Comparison of ENCODE assay signal across 8 cellular contexts in genomic region chr5:65926276-65926761, GRCh38.
DNase-seq lines count a peak whose midpoint lies in the region; ATAC-seq and TF ChIP-seq lines count a peak whose summit lies in the region.

A gene with protein sequence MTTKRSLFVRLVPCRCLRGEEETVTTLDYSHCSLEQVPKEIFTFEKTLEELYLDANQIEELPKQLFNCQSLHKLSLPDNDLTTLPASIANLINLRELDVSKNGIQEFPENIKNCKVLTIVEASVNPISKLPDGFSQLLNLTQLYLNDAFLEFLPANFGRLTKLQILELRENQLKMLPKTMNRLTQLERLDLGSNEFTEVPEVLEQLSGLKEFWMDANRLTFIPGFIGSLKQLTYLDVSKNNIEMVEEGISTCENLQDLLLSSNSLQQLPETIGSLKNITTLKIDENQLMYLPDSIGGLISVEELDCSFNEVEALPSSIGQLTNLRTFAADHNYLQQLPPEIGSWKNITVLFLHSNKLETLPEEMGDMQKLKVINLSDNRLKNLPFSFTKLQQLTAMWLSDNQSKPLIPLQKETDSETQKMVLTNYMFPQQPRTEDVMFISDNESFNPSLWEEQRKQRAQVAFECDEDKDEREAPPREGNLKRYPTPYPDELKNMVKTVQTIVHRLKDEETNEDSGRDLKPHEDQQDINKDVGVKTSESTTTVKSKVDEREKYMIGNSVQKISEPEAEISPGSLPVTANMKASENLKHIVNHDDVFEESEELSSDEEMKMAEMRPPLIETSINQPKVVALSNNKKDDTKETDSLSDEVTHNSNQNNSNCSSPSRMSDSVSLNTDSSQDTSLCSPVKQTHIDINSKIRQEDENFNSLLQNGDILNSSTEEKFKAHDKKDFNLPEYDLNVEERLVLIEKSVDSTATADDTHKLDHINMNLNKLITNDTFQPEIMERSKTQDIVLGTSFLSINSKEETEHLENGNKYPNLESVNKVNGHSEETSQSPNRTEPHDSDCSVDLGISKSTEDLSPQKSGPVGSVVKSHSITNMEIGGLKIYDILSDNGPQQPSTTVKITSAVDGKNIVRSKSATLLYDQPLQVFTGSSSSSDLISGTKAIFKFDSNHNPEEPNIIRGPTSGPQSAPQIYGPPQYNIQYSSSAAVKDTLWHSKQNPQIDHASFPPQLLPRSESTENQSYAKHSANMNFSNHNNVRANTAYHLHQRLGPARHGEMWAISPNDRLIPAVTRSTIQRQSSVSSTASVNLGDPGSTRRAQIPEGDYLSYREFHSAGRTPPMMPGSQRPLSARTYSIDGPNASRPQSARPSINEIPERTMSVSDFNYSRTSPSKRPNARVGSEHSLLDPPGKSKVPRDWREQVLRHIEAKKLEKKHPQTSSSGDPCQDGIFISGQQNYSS (N-terminal part only) (plus strand): TSS chr5:65926575. CDS start chr5:65992719, 66,144 bp downstream.

- H3K4me3 ChIP-seq in GM12865 (ENCODE audit: low read depth, low read length) = peak within 1 kb of the TSS; percentile 91

- DNase-seq in GM12865 (ENCODE audit: low read depth) (peak; percentile 82), NCI-H1048 (lab: John Stamatoyannopoulos, UW) (peak; percentile 33), islet precursor cell (peak; percentile 72), NCI-H1694 treated with DMSO at 0.1 percent for 48 hours (lab: John Stamatoyannopoulos, UW) (no peak)
- peak; percentile 69 for DNase-seq in central memory CD4-positive, alpha-beta T cell
- peak; percentile 57 to 63 (median 58) for DNase-seq in stimulated activated CD4-positive, alpha-beta T cell treated with anti-CD3 and anti-CD28 coated beads, Interleukin-12 subunit alpha, Interleukin-12 subunit beta, amount 100 ng/mL, for 48 hours (ENCODE audit: low read depth in 2 of 3, low spot score in 1 of 3)

- no peak for TF ChIP-seq CTCF in GM12865 (IDR thresholded peaks at IDR 0.05; ENCODE audit: insufficient read depth, low read depth, low read length, missing control alignments)

- peak; percentile 35 for ATAC-seq in HG02571 (IDR thresholded peaks at IDR 0.05; ENCODE audit: unreplicated experiment)
- peak; percentile 15 to 19 for ATAC-seq in activated CD4-positive, CD25-positive, alpha-beta regulatory T cell treated with anti-CD3 and anti-CD28 coated beads, Interleukin-2, amount 50 U/mL, for 24 hours
